6 cellular contexts compared by ENCODE assay signal in genomic region chr9:104819033-104819432, GRCh38.
"Had no signal": no experiment of that assay in that cellular context is flagged by ENCODE, and none has a peak within 500 bp of the region (broad histone marks: within the 10 kb centered on the region; RNA-seq: fewer than 3 reads in every experiment).

No MANE protein-coding gene starts in this region.

- H3K9me3 Mint-ChIP-seq: GM23338, H9, IgD-negative memory B cell had no signal

- H3K27ac ChIP-seq: HL-60 had no signal

- H3K27me3 Mint-ChIP-seq: IgD-negative memory B cell had no signal

- ATAC-seq: GM23338, HepG2 had no signal

- H3K27ac Mint-ChIP-seq: GM23338 had no signal

- H3K4me3 ChIP-seq: GM23338 had no signal

- DNase-seq: H9, HCEC 1CT had no signal

- H3K4me1 Mint-ChIP-seq: GM23338, H9, IgD-negative memory B cell had no signal

- H3K4me3 Mint-ChIP-seq: GM23338, H9, IgD-negative memory B cell had no signal
